8 cellular contexts compared by ENCODE assay signal in the genomic region with DNA sequence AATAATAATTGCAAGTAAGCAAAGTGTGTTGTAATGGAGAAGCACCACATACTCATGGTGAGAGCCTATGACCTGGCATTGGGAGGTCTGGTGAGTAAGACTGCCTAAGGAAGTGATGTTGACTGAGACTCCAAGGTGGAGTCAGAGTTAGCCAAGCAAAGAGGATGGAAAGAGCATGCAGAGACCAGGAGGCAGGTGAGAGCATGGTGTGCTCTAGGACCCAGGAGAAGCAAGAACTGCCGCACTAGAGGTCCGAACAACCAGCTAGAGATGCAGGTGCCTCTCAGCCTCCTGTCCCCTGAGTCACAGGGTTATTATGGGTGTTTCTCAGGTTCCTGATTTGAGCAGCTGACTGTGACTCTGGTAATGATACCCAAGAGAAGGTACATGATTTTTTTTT. TPM values are rescaled to one million over a fixed set of nuclear protein-coding genes. Genes with fewer than 3 reads are reported as not detected.
DNase-seq lines count a peak whose midpoint lies in the region; ATAC-seq, FAIRE-seq and TF ChIP-seq lines count a peak whose summit lies in the region.

No MANE protein-coding gene starts in this region.

- DNase-seq in activated CD4-positive, CD25-positive, alpha-beta regulatory T cell (lab: John Stamatoyannopoulos, UW) = no peak
- peak; percentile 60 for DNase-seq in H7
- peak; percentile 84 for DNase-seq in NCI-H226
- peak; percentile 6 for DNase-seq in fibroblast of villous mesenchyme (ENCODE audit: low read depth)
- DNase-seq in urothelium cell line (ENCODE audit: low spot score) = peak; percentile 15
- no peak for DNase-seq in foreskin melanocyte
- no peak for DNase-seq in activated naive CD4-positive, alpha-beta T cell treated with anti-CD3 and anti-CD28 coated beads, Interleukin-2, amount 50 U/mL, for 16 hours

- TF ChIP-seq CTCF in fibroblast of villous mesenchyme (IDR thresholded peaks at IDR 0.05; ENCODE audit: insufficient read depth, low read depth, low read length) = no peak

- peak; percentile 52 to 58 for ATAC-seq in activated CD4-positive, CD25-positive, alpha-beta regulatory T cell treated with anti-CD3 and anti-CD28 coated beads, Interleukin-2, amount 50 U/mL, for 24 hours

- no peaks in the 10 kb centered on the region for H3K27me3 ChIP-seq in H7 (ENCODE audit: control insufficient read depth, insufficient read depth, low read length)

- FAIRE-seq in urothelium cell line (lab: Jason Lieb, UNC) = no peak

- H3K36me3 ChIP-seq in H7 (replicated peaks; ENCODE audit: control insufficient read depth, insufficient read depth, low read length) = peaks cover 43% of the 10 kb centered on the region

- H3K4me3 ChIP-seq in H7 (ENCODE audit: insufficient read depth, low read depth, low read length) = no peak overlapping the region
- H3K4me3 ChIP-seq in fibroblast of villous mesenchyme (ENCODE audit: low read depth, low read length) = no peak overlapping the region

RNA-seq across cellular contexts. Expression of gene ANP32B, which starts 27.3 kb away (rescaled TPM):
- 6.7 and 10.6 TPM in 2 replicates for total RNA-seq in H7 (2014; rRNA removed; shearing (Covaris generic))
- total RNA-seq in fibroblast of villous mesenchyme = 9.9 and 10.3 TPM in 2 replicates

RNA-seq across cellular contexts. Expression of gene NANS, which starts 46.1 kb away (rescaled TPM):
- total RNA-seq in H7 (2014; rRNA removed; shearing (Covaris generic)) = 67.0 and 68.9 TPM in 2 replicates
- 89.9 and 94.1 TPM in 2 replicates for total RNA-seq in fibroblast of villous mesenchyme

Comparison
In these comparisons a context has a peak if more than half of its experiments do, and no peak if none do; other contexts are left out.
1. DNase-seq: peak in H7 (single experiment), NCI-H226 (single experiment), fibroblast of villous mesenchyme (single experiment) and urothelium cell line (single experiment); none in activated CD4-positive, CD25-positive, alpha-beta regulatory T cell (0 of 4), foreskin melanocyte (single experiment) and activated naive CD4-positive, alpha-beta T cell treated with anti-CD3 and anti-CD28 coated beads, Interleukin-2, amount 50 U/mL, for 16 hours (single experiment).